7 cellular contexts compared by ENCODE assay signal in genomic region chr1:221708987-221709386, GRCh38.
DNase-seq lines count a peak whose midpoint lies in the region; ATAC-seq lines count a peak whose summit lies in the region.

No MANE protein-coding gene starts in this region.

- H3K9me3 Mint-ChIP-seq in activated naive CD4-positive, alpha-beta T cell treated with anti-CD3 and anti-CD28 coated beads, Interleukin-2, amount 10 ng/mL, durations not matched to agents 7 days and 5 days = no peaks in the 10 kb centered on the region
- H3K9me3 Mint-ChIP-seq in stimulated activated effector memory CD8-positive, alpha-beta T cell treated with anti-CD3 and anti-CD28 coated beads, Interleukin-12 subunit alpha, Interleukin-12 subunit beta, amount 100 ng/mL, for 72 hours = no peaks in the 10 kb centered on the region

- peaks cover 75% of the 10 kb centered on the region for H3K4me1 Mint-ChIP-seq in activated naive CD4-positive, alpha-beta T cell treated with anti-CD3 and anti-CD28 coated beads, Interleukin-2, amount 10 ng/mL, durations not matched to agents 7 days and 5 days
- H3K4me1 Mint-ChIP-seq in stimulated activated effector memory CD8-positive, alpha-beta T cell treated with anti-CD3 and anti-CD28 coated beads, Interleukin-12 subunit alpha, Interleukin-12 subunit beta, amount 100 ng/mL, for 72 hours = peaks cover 70% of the 10 kb centered on the region

- H3K36me3 Mint-ChIP-seq in activated naive CD4-positive, alpha-beta T cell treated with anti-CD3 and anti-CD28 coated beads, Interleukin-2, amount 10 ng/mL, durations not matched to agents 7 days and 5 days = peaks cover 46% of the 10 kb centered on the region
- H3K36me3 Mint-ChIP-seq in stimulated activated effector memory CD8-positive, alpha-beta T cell treated with anti-CD3 and anti-CD28 coated beads, Interleukin-12 subunit alpha, Interleukin-12 subunit beta, amount 100 ng/mL, for 72 hours = peaks cover 30% of the 10 kb centered on the region

- H3K27ac Mint-ChIP-seq in activated naive CD4-positive, alpha-beta T cell treated with anti-CD3 and anti-CD28 coated beads, Interleukin-2, amount 10 ng/mL, durations not matched to agents 7 days and 5 days = no peak overlapping the region
- H3K27ac Mint-ChIP-seq in stimulated activated effector memory CD8-positive, alpha-beta T cell treated with anti-CD3 and anti-CD28 coated beads, Interleukin-12 subunit alpha, Interleukin-12 subunit beta, amount 100 ng/mL, for 72 hours = peak overlapping the region; percentile 96

- peak; percentile 40 for ATAC-seq in GM18870 (IDR thresholded peaks at IDR 0.05; ENCODE audit: unreplicated experiment)
- ATAC-seq in HG03196 (IDR thresholded peaks at IDR 0.05; ENCODE audit: unreplicated experiment) = peak; percentile 35
- peak; percentile 62 for ATAC-seq in stimulated activated effector memory CD8-positive, alpha-beta T cell treated with anti-CD3 and anti-CD28 coated beads, Interleukin-12 subunit alpha, Interleukin-12 subunit beta, amount 100 ng/mL, for 72 hours

- DNase-seq in NCI-H526 (lab: John Stamatoyannopoulos, UW) (peak; percentile 80 to 90), hippocampal formation (lab: John Stamatoyannopoulos, UW) (peak; percentile 64 to 77), cortex of kidney (lab: John Stamatoyannopoulos, UW) (no peak)
- peak; percentile 37 for DNase-seq in activated naive CD4-positive, alpha-beta T cell treated with anti-CD3 and anti-CD28 coated beads, Interleukin-2, amount 10 ng/mL, durations not matched to agents 7 days and 5 days
- no peak for DNase-seq in stimulated activated effector memory CD8-positive, alpha-beta T cell treated with anti-CD3 and anti-CD28 coated beads, Interleukin-12 subunit alpha, Interleukin-12 subunit beta, amount 100 ng/mL, for 72 hours (ENCODE audit: low spot score in 2 of 2)

- no peak overlapping the region for H3K4me3 Mint-ChIP-seq in activated naive CD4-positive, alpha-beta T cell treated with anti-CD3 and anti-CD28 coated beads, Interleukin-2, amount 10 ng/mL, durations not matched to agents 7 days and 5 days
- peak overlapping the region; percentile 37 for H3K4me3 Mint-ChIP-seq in stimulated activated effector memory CD8-positive, alpha-beta T cell treated with anti-CD3 and anti-CD28 coated beads, Interleukin-12 subunit alpha, Interleukin-12 subunit beta, amount 100 ng/mL, for 72 hours

- CTCF ChIA-PET in activated naive CD4-positive, alpha-beta T cell treated with anti-CD3 and anti-CD28 coated beads, Interleukin-2, amount 10 ng/mL, durations not matched to agents 7 days and 5 days (lab: Charles Lee) = interaction anchor here (1.0 to 9.6 kb wide), 4 partner anchors 16 to 32 kb away, joined by 4 to 76 read pairs (median 6); partner anchors contain the start of gene DUSP10

- no peaks in the 10 kb centered on the region for H3K27me3 Mint-ChIP-seq in activated naive CD4-positive, alpha-beta T cell treated with anti-CD3 and anti-CD28 coated beads, Interleukin-2, amount 10 ng/mL, durations not matched to agents 7 days and 5 days

Comparison
In these comparisons a context has a peak if more than half of its experiments do, and no peak if none do; other contexts are left out.
1. DNase-seq: peak in NCI-H526 (2 of 2), activated naive CD4-positive, alpha-beta T cell treated with anti-CD3 and anti-CD28 coated beads, Interleukin-2, amount 10 ng/mL, durations not matched to agents 7 days and 5 days (single experiment) and hippocampal formation (2 of 2); none in stimulated activated effector memory CD8-positive, alpha-beta T cell treated with anti-CD3 and anti-CD28 coated beads, Interleukin-12 subunit alpha, Interleukin-12 subunit beta, amount 100 ng/mL, for 72 hours (0 of 2) and cortex of kidney (single experiment).
2. Peak in every context shown above with its lines, with median percentiles within 50 percentile points of each other: ATAC-seq.